In genomic region chr5:108672639-108673038, GRCh38 we compare ENCODE assay signal across 2 cellular contexts.
A peak's percentile ranks its signal among the peaks of the same experiment; 100 is the strongest.
TF ChIP-seq lines count a peak whose summit lies in the region.

No MANE protein-coding gene starts in this region.

TF ChIP-seq in H1, 55 proteins besides CTCF, POLR2A, EP300 and RAD21:
- TF ChIP-seq NANOG (IDR thresholded peaks at IDR 0.05; ENCODE audit: insufficient read depth, low read depth, low read length, poor library complexity, severe bottlenecking) (peak; percentile 47), CHD7 (IDR thresholded peaks at IDR 0.05; ENCODE audit: insufficient replicate concordance, low read length) (no peak), CHD2 (IDR thresholded peaks at IDR 0.05; ENCODE audit: low read length) (no peak), CBX5 (IDR thresholded peaks at IDR 0.05; ENCODE audit: low read depth, low read length) (no peak), BACH1 (IDR thresholded peaks at IDR 0.05; ENCODE audit: low read length) (no peak), ATF2 (IDR thresholded peaks at IDR 0.05; ENCODE audit: low read length) (no peak)

TF ChIP-seq in SK-N-SH, 30 proteins besides CTCF, POLR2A, EP300 and RAD21:
- TF ChIP-seq PBX3 (IDR thresholded peaks at IDR 0.05) (no peak), JUND (IDR thresholded peaks at IDR 0.05) (no peak), MAX (IDR thresholded peaks at IDR 0.05; ENCODE audit: low read depth) (no peak), YY1 (IDR thresholded peaks at IDR 0.05; ENCODE audit: low read depth) (no peak), REST (IDR thresholded peaks at IDR 0.05; ENCODE audit: low read depth, low read length) (no peak), USF1 (IDR thresholded peaks at IDR 0.05; ENCODE audit: borderline replicate concordance, low read depth) (no peak), NFIC (IDR thresholded peaks at IDR 0.05; ENCODE audit: borderline replicate concordance) (no peak), USF2 (IDR thresholded peaks at IDR 0.05; ENCODE audit: borderline replicate concordance, low read depth, low read length) (no peak), ELF1 (IDR thresholded peaks at IDR 0.05) (no peak), IRF3 (IDR thresholded peaks at IDR 0.05; ENCODE audit: low read depth, low read length) (no peak), MEF2A (IDR thresholded peaks at IDR 0.05; ENCODE audit: borderline replicate concordance, low read depth) (no peak), SMC3 (IDR thresholded peaks at IDR 0.05; ENCODE audit: low read depth, low read length) (no peak), RXRA (IDR thresholded peaks at IDR 0.05; ENCODE audit: borderline replicate concordance, low read depth) (no peak), NRF1 (IDR thresholded peaks at IDR 0.05; ENCODE audit: low read depth, low read length) (no peak), MXI1 (IDR thresholded peaks at IDR 0.05; ENCODE audit: low read depth, low read length) (no peak), FOXJ3 (CRISPR knock-in tag; IDR thresholded peaks at IDR 0.05) (no peak), TEAD4 (IDR thresholded peaks at IDR 0.05; ENCODE audit: borderline replicate concordance, insufficient read depth) (no peak)
